22 cellular contexts compared by ENCODE assay signal in genomic region chr2:56287974-56288373, GRCh38.
DNase-seq lines count a peak whose midpoint lies in the region; FAIRE-seq and TF ChIP-seq lines count a peak whose summit lies in the region.
"Had no signal": no experiment of that assay in that cellular context is flagged by ENCODE, and none has a peak within 500 bp of the region (broad histone marks: within the 10 kb centered on the region; RNA-seq: fewer than 3 reads in every experiment).

No MANE protein-coding gene starts in this region.

- TF ChIP-seq RAD21 in SK-N-SH (IDR thresholded peaks at IDR 0.05; ENCODE audit: low read length): no peak

- H3K27ac ChIP-seq in SK-N-SH (ENCODE audit: low read depth in 2 of 2, low read length in 1 of 2): peak overlapping the region; percentile 62 to 79; a peak in 3 of 4 replicates
- no peak overlapping the region for H3K27ac ChIP-seq in keratinocyte (ENCODE audit: control insufficient read depth, insufficient read depth, low read length)
- H3K27ac ChIP-seq in osteoblast (ENCODE audit: low read depth, low read length): no peak overlapping the region
- H3K27ac ChIP-seq: adrenal gland, PC-9, tibial artery had no signal

- dilution Hi-C loops in keratinocyte (cut with MboI; ENCODE audit: extremely low pct_ligation_motif_present, low sequenced_read_pairs): no loop called here

- no peaks in the 10 kb centered on the region for H3K9me1 ChIP-seq in keratinocyte (ENCODE audit: control insufficient read depth, extremely low read depth, insufficient read depth, low read length)

- H3K4me3 ChIP-seq in SK-N-SH (ENCODE audit: low read depth in 2 of 2, low read length in 1 of 2) (no peak overlapping the region), keratinocyte (ENCODE audit: control insufficient read depth in 2 of 3, extremely low read depth in 1 of 3, insufficient read depth in 2 of 3, low read depth in 1 of 3, low read length in 3 of 3) (no peak overlapping the region), osteoblast (ENCODE audit: insufficient read depth, low read length) (no peak overlapping the region)
- H3K4me3 ChIP-seq: adrenal gland, PC-9, tibial artery had no signal

- peak overlapping the region; percentile 60 for H3K4me3 Mint-ChIP-seq in HFFc6
- no peak overlapping the region for H3K4me3 Mint-ChIP-seq in type B pancreatic cell
- H3K4me3 Mint-ChIP-seq: effector memory CD8-positive, alpha-beta T cell had no signal

- H3K4me2 ChIP-seq in SK-N-SH: peak overlapping the region; percentile 35
- H3K4me2 ChIP-seq in keratinocyte (ENCODE audit: control insufficient read depth, extremely low read depth, insufficient read depth, low read depth, low read length): peak overlapping the region; percentile 6
- no peak overlapping the region for H3K4me2 ChIP-seq in osteoblast (ENCODE audit: insufficient read depth, low read length)
- H3K4me2 ChIP-seq: PC-9 had no signal

- H3K27ac Mint-ChIP-seq in HFFc6 (peak overlapping the region; percentile 91), type B pancreatic cell (peak overlapping the region; percentile 22)
- H3K27ac Mint-ChIP-seq: activated T-helper 2 cell treated with anti-CD3 and anti-CD28 coated beads, Interferon-gamma antibody, Interleukin-2, Interleukin-4, amounts not matched to agents 10 μg/mL and 5 μg/mL and 100 μg/mL, durations not matched to agents 14 hours and 24 hours and 36 hours; effector memory CD8-positive, alpha-beta T cell had no signal

- H3K9me2 ChIP-seq in SK-N-SH: no peaks in the 10 kb centered on the region

- POLR2A ChIA-PET in SK-N-SH (lab: Yijun Ruan, JAX): no interaction called here

- H3K4me1 ChIP-seq in SK-N-SH (ENCODE audit: control insufficient read depth in 1 of 2, insufficient read depth in 2 of 2, low read depth in 1 of 2, low read length in 1 of 2): peaks cover 0 to 3% of the 10 kb centered on the region in 2 experiments; a peak in 2 of 4 replicates
- H3K4me1 ChIP-seq in keratinocyte (ENCODE audit: control insufficient read depth, extremely low read depth, insufficient read depth, low read length): peaks cover 12% of the 10 kb centered on the region
- no peaks in the 10 kb centered on the region for H3K4me1 ChIP-seq in osteoblast (ENCODE audit: insufficient read depth, low read length)
- H3K4me1 ChIP-seq: adrenal gland, tibial artery had no signal

- peaks cover 98% of the 10 kb centered on the region for H3K79me2 ChIP-seq in SK-N-SH (ENCODE audit: insufficient read depth)
- H3K79me2 ChIP-seq in keratinocyte (ENCODE audit: control insufficient read depth, insufficient read depth, low read length): no peaks in the 10 kb centered on the region
- no peaks in the 10 kb centered on the region for H3K79me2 ChIP-seq in osteoblast (ENCODE audit: insufficient read depth, low read length)

- H4K20me1 ChIP-seq in SK-N-SH (ENCODE audit: insufficient read depth) (peaks cover 60% of the 10 kb centered on the region), keratinocyte (ENCODE audit: control insufficient read depth, extremely low read depth, insufficient read depth, low read length) (no peaks in the 10 kb centered on the region), osteoblast (ENCODE audit: insufficient read depth, low read length) (no peaks in the 10 kb centered on the region)

- TF ChIP-seq EP300 in SK-N-SH (IDR thresholded peaks at IDR 0.05; ENCODE audit: borderline replicate concordance in 1 of 2, low read depth in 1 of 2, low read length in 1 of 2): peak in 1 of 2 experiments; percentile 79; a peak in 2 of 4 replicates

- H3K36me3 ChIP-seq in SK-N-SH (replicated peaks in 1 of 2; ENCODE audit: control insufficient read depth in 1 of 2, insufficient read depth in 2 of 2, low read length in 1 of 2) (peaks cover 0 to 50% of the 10 kb centered on the region in 2 experiments), keratinocyte (ENCODE audit: control insufficient read depth in 2 of 2, extremely low read depth in 1 of 2, insufficient read depth in 2 of 2, low read length in 2 of 2) (no peaks in the 10 kb centered on the region), osteoblast (ENCODE audit: insufficient read depth, low read length) (no peaks in the 10 kb centered on the region)
- H3K36me3 ChIP-seq: adrenal gland, tibial artery had no signal

- CTCF ChIA-PET in SK-N-SH (lab: Yijun Ruan, JAX): interaction anchor here (2.0 kb wide), 1 partner anchor 104 kb away, joined by 4 read pairs; the partner anchor contains the start of gene CCDC85A

- no peak overlapping the region for H2AFZ ChIP-seq in SK-N-SH (ENCODE audit: low read depth)
- H2AFZ ChIP-seq in keratinocyte (ENCODE audit: control insufficient read depth, low read length): no peak overlapping the region
- no peak overlapping the region for H2AFZ ChIP-seq in osteoblast (ENCODE audit: low read length)
- H2AFZ ChIP-seq: PC-9 had no signal

- peaks cover 89% of the 10 kb centered on the region for H3K4me1 Mint-ChIP-seq in HFFc6 (ENCODE audit: low read depth)
- H3K4me1 Mint-ChIP-seq in type B pancreatic cell (ENCODE audit: unreplicated experiment): no peaks in the 10 kb centered on the region

- H3K9me3 Mint-ChIP-seq in HFFc6 (no peaks in the 10 kb centered on the region), type B pancreatic cell (peaks cover 6% of the 10 kb centered on the region)

- 22% methylated on average over 2 of the region's 2 CpGs for WGBS in SK-N-SH (ENCODE audit: low lambda C conversion rate)

- H3K36me3 Mint-ChIP-seq in HFFc6 (ENCODE audit: low read depth) (peaks cover 14% of the 10 kb centered on the region), type B pancreatic cell (no peaks in the 10 kb centered on the region)

- H3K27me3 ChIP-seq in SK-N-SH (ENCODE audit: insufficient read depth): no peaks in the 10 kb centered on the region
- no peaks in the 10 kb centered on the region for H3K27me3 ChIP-seq in keratinocyte (ENCODE audit: control insufficient read depth, extremely low read depth, insufficient read depth, low read length)
- no peaks in the 10 kb centered on the region for H3K27me3 ChIP-seq in osteoblast (ENCODE audit: insufficient read depth, low read length)
- H3K27me3 ChIP-seq: adrenal gland, tibial artery had no signal

- peaks cover 47% of the 10 kb centered on the region for H3F3A ChIP-seq in SK-N-SH (replicated peaks; ENCODE audit: insufficient read depth)

- H3K27me3 Mint-ChIP-seq in HFFc6 (ENCODE audit: insufficient read depth): no peaks in the 10 kb centered on the region
- H3K27me3 Mint-ChIP-seq in type B pancreatic cell: peaks cover 5% of the 10 kb centered on the region
- H3K27me3 Mint-ChIP-seq: effector memory CD8-positive, alpha-beta T cell had no signal

- H3K9me3 ChIP-seq in SK-N-SH: no peaks in the 10 kb centered on the region
- H3K9me3 ChIP-seq in keratinocyte (ENCODE audit: control insufficient read depth, low read depth, low read length): no peaks in the 10 kb centered on the region
- no peaks in the 10 kb centered on the region for H3K9me3 ChIP-seq in osteoblast (ENCODE audit: low read depth, low read length)
- H3K9me3 ChIP-seq: adrenal gland, tibial artery had no signal

- TF ChIP-seq CTCF in HFFc6 (IDR thresholded peaks at IDR 0.05) (no peak), SK-N-SH (IDR thresholded peaks at IDR 0.05) (no peak), keratinocyte (optimal IDR thresholded peaks at IDR 0.05 in 1 of 3, IDR thresholded peaks at IDR 0.05 in 1 of 3, conservative IDR thresholded peaks at IDR 0.05 in 1 of 3; ENCODE audit: extremely low read depth in 1 of 3, insufficient read depth in 2 of 3, low read length in 3 of 3) (no peak), type B pancreatic cell (conservative IDR thresholded peaks at IDR 0.05) (no peak), osteoblast (IDR thresholded peaks at IDR 0.05; ENCODE audit: extremely low read depth, low read depth, low read length) (no peak)

- FAIRE-seq in keratinocyte (lab: Jason Lieb, UNC): peak; percentile 43
- FAIRE-seq: small intestine had no signal

- H3K9ac ChIP-seq in SK-N-SH: peak overlapping the region; percentile 21; the same call in 1 of the 2 replicates
- H3K9ac ChIP-seq in keratinocyte (ENCODE audit: control insufficient read depth, extremely low read depth, insufficient read depth, low read length): no peak overlapping the region

- DNase-seq in HFFc6: peak; percentile 77
- DNase-seq in SK-N-SH: no peak
- DNase-seq in keratinocyte (ENCODE audit: low read depth, low spot score): peak; percentile 19
- no peak for DNase-seq in type B pancreatic cell (ENCODE audit: extremely low spot score, unreplicated experiment)
- DNase-seq in osteoblast (ENCODE audit: insufficient read length, low spot score, missing footprints): no peak
- no peak for DNase-seq in stimulated activated naive CD4-positive, alpha-beta T cell treated with Interleukin-2 at 50 U/mL for 16 hours (lab: John Stamatoyannopoulos, UW)
- no peak for DNase-seq in GF-D8 (lab: John Stamatoyannopoulos, UW)
- DNase-seq: activated CD4-positive, CD25-positive, alpha-beta regulatory T cell treated with anti-CD3 and anti-CD28 coated beads, Interleukin-2, amount 50 U/mL, for 72 hours; adrenal gland; C1 segment of cervical spinal cord; cerebellar nuclear complex; DMS153; effector memory CD8-positive, alpha-beta T cell; foreskin fibroblast; IMR-90; NCI-H1048; NCI-H774; PC-9; small intestine; T1000; tibial artery had no signal

TF ChIP-seq in SK-N-SH, 30 proteins besides CTCF, POLR2A, EP300 and RAD21:
- TF ChIP-seq RXRA (IDR thresholded peaks at IDR 0.05; ENCODE audit: borderline replicate concordance, low read depth) (peak; percentile 66; the same call in 1 of the 2 replicates), NFIC (IDR thresholded peaks at IDR 0.05; ENCODE audit: borderline replicate concordance) (0 out of 2 replicates have a peak, but pooled peaks have one; percentile 10), POLR2AphosphoS5 (IDR thresholded peaks at IDR 0.05; ENCODE audit: low read depth, low read length) (no peak), TCF12 (IDR thresholded peaks at IDR 0.05) (peak; percentile 61), GATA2 (CRISPR knock-in tag; IDR thresholded peaks at IDR 0.05) (no peak), ELF1 (IDR thresholded peaks at IDR 0.05) (no peak), MEF2A (IDR thresholded peaks at IDR 0.05; ENCODE audit: borderline replicate concordance, low read depth) (peak; percentile 51; the same call in 1 of the 2 replicates), FOSL2 (IDR thresholded peaks at IDR 0.05; ENCODE audit: borderline replicate concordance, low read depth) (peak; percentile 75; the same call in 1 of the 2 replicates), JUND (IDR thresholded peaks at IDR 0.05) (peak; percentile 74)
- TF ChIP-seq, protein P1, sequence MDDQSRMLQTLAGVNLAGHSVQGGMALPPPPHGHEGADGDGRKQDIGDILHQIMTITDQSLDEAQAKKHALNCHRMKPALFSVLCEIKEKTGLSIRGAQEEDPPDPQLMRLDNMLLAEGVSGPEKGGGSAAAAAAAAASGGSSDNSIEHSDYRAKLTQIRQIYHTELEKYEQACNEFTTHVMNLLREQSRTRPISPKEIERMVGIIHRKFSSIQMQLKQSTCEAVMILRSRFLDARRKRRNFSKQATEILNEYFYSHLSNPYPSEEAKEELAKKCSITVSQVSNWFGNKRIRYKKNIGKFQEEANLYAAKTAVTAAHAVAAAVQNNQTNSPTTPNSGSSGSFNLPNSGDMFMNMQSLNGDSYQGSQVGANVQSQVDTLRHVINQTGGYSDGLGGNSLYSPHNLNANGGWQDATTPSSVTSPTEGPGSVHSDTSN (IDR thresholded peaks at IDR 0.05): peak; percentile 94
TF ChIP-seq in SK-N-SH: peak in this region for 7.

Comparison
In these comparisons a context has a peak if more than half of its experiments do, and no peak if none do; other contexts are left out.
1. DNase-seq: peak in HFFc6 (single experiment) and keratinocyte (single experiment); none in SK-N-SH (single experiment), type B pancreatic cell (single experiment), osteoblast (single experiment), stimulated activated naive CD4-positive, alpha-beta T cell treated with Interleukin-2 at 50 U/mL for 16 hours (single experiment) and GF-D8 (single experiment).
2. H3K27ac ChIP-seq: peak in SK-N-SH (2 of 2); none in keratinocyte (single experiment) and osteoblast (single experiment).